Comparison of ENCODE assay signal across 8 cellular contexts in the genomic region with DNA sequence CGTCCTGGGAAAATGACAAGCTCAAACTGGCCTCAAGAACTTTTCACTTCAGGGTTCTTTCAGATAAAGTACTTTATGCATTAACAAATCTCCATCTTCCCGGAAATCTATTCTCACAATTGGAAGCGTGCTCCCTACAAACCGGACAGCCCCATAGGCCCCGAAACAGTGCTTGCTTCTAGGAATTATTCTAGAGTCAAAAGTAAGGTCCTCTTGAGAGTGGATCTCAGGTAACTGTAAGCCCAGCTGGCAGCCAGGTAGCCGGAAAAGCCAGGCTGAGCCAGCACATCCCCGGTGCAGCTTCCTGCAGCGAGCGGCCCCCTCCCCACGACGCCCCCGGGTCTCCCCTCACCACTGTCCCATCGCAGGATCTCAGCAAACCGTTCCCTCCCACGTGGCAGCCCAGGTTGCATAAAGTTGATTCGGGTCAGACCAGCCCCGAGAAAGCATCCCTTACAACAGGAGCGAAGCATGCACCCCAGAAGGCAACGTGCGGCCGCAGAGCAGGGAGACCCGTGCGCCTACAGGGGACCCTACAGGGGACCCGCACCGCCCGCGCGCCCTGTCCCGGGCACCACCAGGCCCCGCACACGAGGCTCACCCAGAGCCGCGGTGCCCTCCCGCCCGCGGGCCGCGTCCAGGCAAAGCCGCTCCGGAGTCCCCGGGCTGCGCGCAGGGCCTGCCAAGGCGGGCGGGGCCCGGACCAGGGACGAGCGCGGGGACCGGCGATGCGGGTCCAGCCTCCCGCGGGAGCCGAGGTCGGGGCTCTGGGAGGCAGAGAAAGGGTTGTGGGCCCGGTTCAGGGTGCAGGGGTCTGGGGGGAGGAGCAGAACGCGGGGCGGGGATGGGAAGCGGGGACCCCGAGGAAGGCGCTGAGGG. TPM values are rescaled to one million over a fixed set of nuclear protein-coding genes. Genes with fewer than 3 reads are reported as not detected.
DNase-seq lines count a peak whose midpoint lies in the region; ATAC-seq and TF ChIP-seq lines count a peak whose summit lies in the region.

No MANE protein-coding gene starts in this region.

- no peaks in the 10 kb centered on the region for H3K9me2 ChIP-seq in SU-DHL-6 (replicated peaks; ENCODE audit: insufficient read depth, low read length)

- in situ Hi-C loops in ACHN (cut with HindIII; ENCODE audit: low pct_ligation_motif_present, low pct_unique_long_range_greater_than_20kb, low sequenced_read_pairs): no loop called here
- in situ Hi-C loops in G401 (cut with HindIII; ENCODE audit: low sequenced_read_pairs): no loop called here

- no peak for TF ChIP-seq CTCF in SU-DHL-6 (IDR thresholded peaks at IDR 0.05; ENCODE audit: insufficient read depth, low read length, poor library complexity, severe bottlenecking)
- TF ChIP-seq CTCF in epithelial cell of esophagus (IDR thresholded peaks at IDR 0.05; ENCODE audit: insufficient read depth, low read depth, low read length, missing control alignments): no peak
- TF ChIP-seq CTCF in GM10248 (IDR thresholded peaks at IDR 0.05; ENCODE audit: control extremely low read depth, extremely low read depth, low read depth, missing control alignments): no peak

- peak overlapping the region; percentile 73 to 89 (median 83) for H3K4me3 Mint-ChIP-seq in naive thymus-derived CD4-positive, alpha-beta T cell

- H3K9me3 Mint-ChIP-seq in naive thymus-derived CD4-positive, alpha-beta T cell: no peaks in the 10 kb centered on the region

- peak overlapping the region; percentile 89 for H3K9ac ChIP-seq in SU-DHL-6 (ENCODE audit: low read length)

- no peaks in the 10 kb centered on the region for H3K27me3 Mint-ChIP-seq in naive thymus-derived CD4-positive, alpha-beta T cell

- H3K4me1 Mint-ChIP-seq in naive thymus-derived CD4-positive, alpha-beta T cell: peaks cover 13 to 30% (median 19%) of the 10 kb centered on the region in 7 donors

- DNase-seq in ACHN (peak; percentile 12), epithelial cell of esophagus (ENCODE audit: low read depth) (peak; percentile 22), NOMO-1 treated with dmso at 0.1 percent for 144 hours (lab: John Stamatoyannopoulos, UW; ENCODE audit: unreplicated experiment) (no peak), G401 (ENCODE audit: low spot score) (no peak), GM10248 (ENCODE audit: extremely low spot score) (no peak)
- peak in 5 of 9 donors; percentile 4 to 41 (median 17) for DNase-seq in naive thymus-derived CD4-positive, alpha-beta T cell

- intact Hi-C loops in naive thymus-derived CD4-positive, alpha-beta T cell (cut with micrococcal nuclease): loop anchor here (1.0 to 10.0 kb wide), 5 partner anchors 28 to 279 kb away; a partner anchor contains a TSS

- POLR2A ChIA-PET in naive thymus-derived CD4-positive, alpha-beta T cell (lab: Charles Lee): interaction anchor here (1.9 to 2.0 kb wide), 2 partner anchors 10 to 13 kb away, joined by 6 to 21 read pairs; no protein-coding TSS in a partner anchor
- POLR2A ChIA-PET in GM10248 (lab: Yijun Ruan, JAX): interaction anchor here (1.0 to 1.4 kb wide), 2 partner anchors 25 to 38 kb away, joined by 3 to 4 read pairs; no protein-coding TSS in a partner anchor

- 0 out of 2 replicates have a peak overlapping the region, but pooled peaks have one; percentile 14 for H3K27ac ChIP-seq in SU-DHL-6 (ENCODE audit: low read depth, low read length)
- peak overlapping the region; percentile 48 for H3K27ac ChIP-seq in naive thymus-derived CD4-positive, alpha-beta T cell (ENCODE audit: low read depth, low read length)

- H3K9me3 ChIP-seq in SU-DHL-6 (ENCODE audit: insufficient read depth, low read length): no peaks in the 10 kb centered on the region
- H3K9me3 ChIP-seq in naive thymus-derived CD4-positive, alpha-beta T cell (ENCODE audit: control insufficient read depth in 2 of 3, low read length in 3 of 3): no peaks in the 10 kb centered on the region

- no peaks in the 10 kb centered on the region for H4K20me1 ChIP-seq in SU-DHL-6 (ENCODE audit: low read depth, low read length)

- 0 out of 2 replicates have a peak, but pooled peaks cover 6% of the 10 kb centered on the region for H3K36me3 ChIP-seq in SU-DHL-6 (ENCODE audit: low read length)
- H3K36me3 ChIP-seq in naive thymus-derived CD4-positive, alpha-beta T cell (ENCODE audit: control insufficient read depth in 2 of 3, insufficient read depth in 3 of 3, low read length in 3 of 3): peaks cover 0 to 21% (median 0%) of the 10 kb centered on the region in 3 experiments

- H3K4me2 ChIP-seq in SU-DHL-6 (ENCODE audit: low read depth, low read length, poor library complexity, severe bottlenecking): peak overlapping the region; percentile 59

- H3K27me3 ChIP-seq in SU-DHL-6 (ENCODE audit: low read length): no peaks in the 10 kb centered on the region
- H3K27me3 ChIP-seq in naive thymus-derived CD4-positive, alpha-beta T cell (ENCODE audit: control insufficient read depth in 2 of 2, insufficient read depth in 2 of 2, low read length in 2 of 2): no peaks in the 10 kb centered on the region

- CTCF ChIA-PET in naive thymus-derived CD4-positive, alpha-beta T cell (lab: Charles Lee): no interaction called here
- CTCF ChIA-PET in GM10248 (lab: Yijun Ruan, JAX): interaction anchor here (0.7 to 2.4 kb wide), 6 partner anchors 13 to 71 kb away, joined by 3 to 12 read pairs (median 3); no protein-coding TSS in a partner anchor

- peaks cover 13 to 41% of the 10 kb centered on the region in 2 donors for H3K4me1 ChIP-seq in naive thymus-derived CD4-positive, alpha-beta T cell (ENCODE audit: control insufficient read depth in 2 of 2, insufficient read depth in 2 of 2, low read length in 2 of 2)

- peak overlapping the region; percentile 82 for H3K4me3 ChIP-seq in SU-DHL-6 (ENCODE audit: insufficient read depth, low read length, poor library complexity, severe bottlenecking)
- H3K4me3 ChIP-seq in epithelial cell of esophagus (ENCODE audit: low read length): peak overlapping the region; percentile 59
- peak overlapping the region; percentile 61 for H3K4me3 ChIP-seq in naive thymus-derived CD4-positive, alpha-beta T cell (ENCODE audit: low read length)

- peaks cover 50% of the 10 kb centered on the region for H3K79me2 ChIP-seq in SU-DHL-6 (ENCODE audit: insufficient read depth, low read length)

- ATAC-seq in GM21390 (IDR thresholded peaks at IDR 0.05; ENCODE audit: unreplicated experiment): peak; percentile 6
- no peak for ATAC-seq in naive thymus-derived CD4-positive, alpha-beta T cell

- H3K36me3 Mint-ChIP-seq in naive thymus-derived CD4-positive, alpha-beta T cell: peaks cover 0 to 6% (median 0%) of the 10 kb centered on the region in 5 donors

- no peaks in the 10 kb centered on the region for H3F3A ChIP-seq in SU-DHL-6 (ENCODE audit: insufficient read depth)

- H3K27ac Mint-ChIP-seq in naive thymus-derived CD4-positive, alpha-beta T cell: peak overlapping the region in 7 of 9 donors; percentile 14 to 77 (median 54)

- H2AFZ ChIP-seq in SU-DHL-6 (ENCODE audit: low read depth, low read length, severe bottlenecking): no peak overlapping the region

RNA-seq across cellular contexts. Expression of a gene that starts 0.9 kb away (rescaled TPM):
- total RNA-seq in naive thymus-derived CD4-positive, alpha-beta T cell: 10 to 100 TPM; 29.4 to 89.4 (median 49.7) TPM
- polyA plus RNA-seq in naive thymus-derived CD4-positive, alpha-beta T cell: 10 to 100 TPM in 1 of 2 donors, 1 to 10 TPM in 1; 9.9 to 23.5 TPM
- total RNA-seq in G401 (2014; rRNA removed; shearing (Covaris generic)): 71.5 and 143 TPM in 2 replicates

Comparison
In these comparisons a context has a peak if more than half of its experiments do, and no peak if none do; other contexts are left out.
1. DNase-seq: peak in ACHN (single experiment), epithelial cell of esophagus (single experiment) and naive thymus-derived CD4-positive, alpha-beta T cell (5 of 9); none in NOMO-1 treated with dmso at 0.1 percent for 144 hours (single experiment), G401 (single experiment) and GM10248 (single experiment).
2. Peak in every context shown above with its lines, with median percentiles within 50 percentile points of each other: H3K4me3 ChIP-seq.